Comparison of ENCODE assay signal across 22 cellular contexts in the genomic region with DNA sequence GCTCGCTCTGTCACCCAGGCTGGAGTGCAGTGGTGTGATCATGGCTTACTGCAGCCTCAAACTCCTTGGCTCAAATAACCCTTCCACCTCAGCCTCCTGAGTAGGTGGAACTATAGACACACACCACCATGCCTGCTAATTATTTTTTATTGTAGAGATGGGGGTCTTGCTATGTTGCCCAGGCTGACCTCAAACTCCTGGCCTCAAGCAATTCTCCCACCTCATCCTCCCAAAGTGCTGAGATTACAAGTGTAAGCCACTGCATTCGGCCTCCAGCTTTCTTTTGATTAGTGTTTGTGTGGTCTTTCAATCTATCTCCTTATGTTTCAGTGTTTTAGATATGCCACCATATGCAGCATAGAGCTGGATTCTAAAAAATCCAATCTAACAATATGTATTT. TPM values are rescaled to one million over a fixed set of nuclear protein-coding genes. Genes with fewer than 3 reads are reported as not detected.
DNase-seq lines count a peak whose midpoint lies in the region; ATAC-seq and TF ChIP-seq lines count a peak whose summit lies in the region.
"Had no signal": no experiment of that assay in that cellular context is flagged by ENCODE, and none has a peak within 500 bp of the region (broad histone marks: within the 10 kb centered on the region; RNA-seq: fewer than 3 reads in every experiment).

No MANE protein-coding gene starts in this region.

- H3K9me3 Mint-ChIP-seq in activated CD4-positive, alpha-beta memory T cell treated with anti-CD3 and anti-CD28 coated beads for 36 hours: no peaks in the 10 kb centered on the region
- no peaks in the 10 kb centered on the region for H3K9me3 Mint-ChIP-seq in activated CD4-positive, alpha-beta memory T cell treated with anti-CD3 and anti-CD28 coated beads, Interleukin-2, amount 10 ng/mL, durations not matched to agents 7 days and 5 days
- H3K9me3 Mint-ChIP-seq in progenitor cell of endocrine pancreas (ENCODE audit: low read depth): no peaks in the 10 kb centered on the region
- no peaks in the 10 kb centered on the region for H3K9me3 Mint-ChIP-seq in activated naive CD4-positive, alpha-beta T cell treated with anti-CD3 and anti-CD28 coated beads, Interleukin-2, amount 50 U/mL, for 72 hours
- H3K9me3 Mint-ChIP-seq: CD4-positive, CD25-positive, alpha-beta regulatory T cell; CD8-positive, alpha-beta T cell; H9; HFFc6 had no signal

- no peaks in the 10 kb centered on the region for H3K9me3 ChIP-seq in HEK293 (ENCODE audit: control insufficient read depth, insufficient read depth, low read depth, low read length)
- H3K9me3 ChIP-seq: BLaER1, Caco-2 had no signal

- H3K4me1 ChIP-seq in HEK293 (ENCODE audit: control insufficient read depth, insufficient read depth, low read length): no peaks in the 10 kb centered on the region
- H3K4me1 ChIP-seq: BLaER1, Caco-2 had no signal

- ATAC-seq in activated naive CD4-positive, alpha-beta T cell treated with anti-CD3 and anti-CD28 coated beads, Interleukin-2, amount 50 U/mL, for 72 hours: no peak
- no peak for ATAC-seq in left colon
- ATAC-seq: CD8-positive, alpha-beta T cell; HCT116 had no signal

- CTCF ChIA-PET in activated CD4-positive, alpha-beta memory T cell treated with anti-CD3 and anti-CD28 coated beads for 36 hours (lab: Charles Lee): interaction anchor here (0.7 to 1.1 kb wide), 2 partner anchors 14 kb away, joined by 3 to 4 read pairs; no protein-coding TSS in a partner anchor
- CTCF ChIA-PET in activated CD4-positive, alpha-beta memory T cell treated with anti-CD3 and anti-CD28 coated beads, Interleukin-2, amount 10 ng/mL, durations not matched to agents 7 days and 5 days (lab: Charles Lee): interaction anchor here (1.5 kb wide), 1 partner anchor 74 kb away, joined by 5 read pairs; no protein-coding TSS in a partner anchor
- CTCF ChIA-PET in HEK293 (lab: Yijun Ruan, JAX): interaction anchor here (0.5 to 2.5 kb wide), 3 partner anchors 12 to 20 kb away, joined by 3 to 7 read pairs (median 7); no protein-coding TSS in a partner anchor

- POLR2A ChIA-PET in activated CD4-positive, alpha-beta memory T cell treated with anti-CD3 and anti-CD28 coated beads for 36 hours (lab: Charles Lee): no interaction called here
- POLR2A ChIA-PET in activated CD4-positive, alpha-beta memory T cell treated with anti-CD3 and anti-CD28 coated beads, Interleukin-2, amount 10 ng/mL, durations not matched to agents 7 days and 5 days (lab: Charles Lee): interaction anchor here (1.3 kb wide), 1 partner anchor 23 kb away, joined by 3 read pairs; no protein-coding TSS in a partner anchor
- POLR2A ChIA-PET in HEK293 (lab: Yijun Ruan, JAX): no interaction called here

- no peaks in the 10 kb centered on the region for H3K4me1 Mint-ChIP-seq in activated CD4-positive, alpha-beta memory T cell treated with anti-CD3 and anti-CD28 coated beads for 36 hours (ENCODE audit: low read depth)
- H3K4me1 Mint-ChIP-seq in activated CD4-positive, alpha-beta memory T cell treated with anti-CD3 and anti-CD28 coated beads, Interleukin-2, amount 10 ng/mL, durations not matched to agents 7 days and 5 days: no peaks in the 10 kb centered on the region
- H3K4me1 Mint-ChIP-seq in progenitor cell of endocrine pancreas (ENCODE audit: low read depth): no peaks in the 10 kb centered on the region
- H3K4me1 Mint-ChIP-seq: B cell; CD4-positive, CD25-positive, alpha-beta regulatory T cell had no signal

- H3K36me3 ChIP-seq in HEK293 (ENCODE audit: control insufficient read depth in 2 of 2, insufficient read depth in 1 of 2, low read length in 2 of 2): no peaks in the 10 kb centered on the region
- H3K36me3 ChIP-seq: BLaER1 had no signal

- H3K4me3 ChIP-seq in HEK293 (ENCODE audit: low read depth, low read length): no peak overlapping the region
- H3K4me3 ChIP-seq in coronary artery: no peak overlapping the region
- H3K4me3 ChIP-seq: BLaER1, GM23248 had no signal

- no peak overlapping the region for H3K27ac Mint-ChIP-seq in activated CD4-positive, alpha-beta memory T cell treated with anti-CD3 and anti-CD28 coated beads for 36 hours
- H3K27ac Mint-ChIP-seq in activated CD4-positive, alpha-beta memory T cell treated with anti-CD3 and anti-CD28 coated beads, Interleukin-2, amount 10 ng/mL, durations not matched to agents 7 days and 5 days: no peak overlapping the region
- H3K27ac Mint-ChIP-seq in progenitor cell of endocrine pancreas: peak overlapping the region; percentile 15
- H3K27ac Mint-ChIP-seq in activated naive CD4-positive, alpha-beta T cell treated with anti-CD3 and anti-CD28 coated beads, Interleukin-2, amount 50 U/mL, for 72 hours: no peak overlapping the region
- H3K27ac Mint-ChIP-seq: B cell; CD8-positive, alpha-beta T cell; H9; HFFc6 had no signal

- DNase-seq in activated CD4-positive, alpha-beta memory T cell treated with anti-CD3 and anti-CD28 coated beads for 36 hours: peak; percentile 1
- no peak for DNase-seq in activated CD4-positive, alpha-beta memory T cell treated with anti-CD3 and anti-CD28 coated beads, Interleukin-2, amount 10 ng/mL, durations not matched to agents 7 days and 5 days
- peak; percentile 16 for DNase-seq in coronary artery (ENCODE audit: low spot score)
- no peak for DNase-seq in progenitor cell of endocrine pancreas (ENCODE audit: low spot score, unreplicated experiment)
- DNase-seq in activated naive CD4-positive, alpha-beta T cell treated with anti-CD3 and anti-CD28 coated beads, Interleukin-2, amount 50 U/mL, for 72 hours (ENCODE audit: low spot score in 2 of 2): no peak
- no peak for DNase-seq in retina
- no peak for DNase-seq in left colon
- DNase-seq: Caco-2; CD4-positive, CD25-positive, alpha-beta regulatory T cell; CD8-positive, alpha-beta T cell; DMS153; DND-41; GM23248; H9; HFFc6 had no signal

- H3K27ac ChIP-seq in HEK293 (ENCODE audit: extremely low read depth, low read depth, low read length): no peak overlapping the region
- no peak overlapping the region for H3K27ac ChIP-seq in coronary artery
- H3K27ac ChIP-seq: 22Rv1, BLaER1, C4-2B, GM23248 had no signal

- TF ChIP-seq CTCF in HEK293 (tag by site-specific recombination; IDR thresholded peaks at IDR 0.05): no peak
- TF ChIP-seq CTCF in coronary artery (IDR thresholded peaks at IDR 0.05): no peak
- TF ChIP-seq CTCF in progenitor cell of endocrine pancreas (IDR thresholded peaks at IDR 0.05; ENCODE audit: unreplicated experiment): no peak

- H3K36me3 Mint-ChIP-seq in activated CD4-positive, alpha-beta memory T cell treated with anti-CD3 and anti-CD28 coated beads for 36 hours: no peaks in the 10 kb centered on the region
- no peaks in the 10 kb centered on the region for H3K36me3 Mint-ChIP-seq in activated CD4-positive, alpha-beta memory T cell treated with anti-CD3 and anti-CD28 coated beads, Interleukin-2, amount 10 ng/mL, durations not matched to agents 7 days and 5 days (ENCODE audit: low read depth)
- H3K36me3 Mint-ChIP-seq in progenitor cell of endocrine pancreas (ENCODE audit: insufficient read depth): no peaks in the 10 kb centered on the region
- H3K36me3 Mint-ChIP-seq in activated naive CD4-positive, alpha-beta T cell treated with anti-CD3 and anti-CD28 coated beads, Interleukin-2, amount 50 U/mL, for 72 hours: no peaks in the 10 kb centered on the region
- H3K36me3 Mint-ChIP-seq: CD4-positive, CD25-positive, alpha-beta regulatory T cell; CD8-positive, alpha-beta T cell had no signal

- peaks cover 17% of the 10 kb centered on the region for H3K27me3 Mint-ChIP-seq in activated CD4-positive, alpha-beta memory T cell treated with anti-CD3 and anti-CD28 coated beads for 36 hours
- peaks cover 49% of the 10 kb centered on the region for H3K27me3 Mint-ChIP-seq in activated CD4-positive, alpha-beta memory T cell treated with anti-CD3 and anti-CD28 coated beads, Interleukin-2, amount 10 ng/mL, durations not matched to agents 7 days and 5 days
- H3K27me3 Mint-ChIP-seq in progenitor cell of endocrine pancreas: no peaks in the 10 kb centered on the region

- intact Hi-C loops in activated CD4-positive, alpha-beta memory T cell treated with anti-CD3 and anti-CD28 coated beads for 36 hours (cut with micrococcal nuclease): no loop called here
- intact Hi-C loops in left colon (cut with DNase I, micrococcal nuclease): no loop called here

- no peak overlapping the region for H3K4me3 Mint-ChIP-seq in activated CD4-positive, alpha-beta memory T cell treated with anti-CD3 and anti-CD28 coated beads for 36 hours
- no peak overlapping the region for H3K4me3 Mint-ChIP-seq in activated CD4-positive, alpha-beta memory T cell treated with anti-CD3 and anti-CD28 coated beads, Interleukin-2, amount 10 ng/mL, durations not matched to agents 7 days and 5 days
- H3K4me3 Mint-ChIP-seq in progenitor cell of endocrine pancreas (ENCODE audit: low read depth): no peak overlapping the region
- H3K4me3 Mint-ChIP-seq: B cell; CD4-positive, CD25-positive, alpha-beta regulatory T cell; CD8-positive, alpha-beta T cell; H9; HFFc6 had no signal

TF ChIP-seq in HEK293, 187 proteins besides CTCF, POLR2A, EP300 and RAD21:
- no peak for TF ChIP-seq ZNF544 (tag by site-specific recombination; IDR thresholded peaks at IDR 0.05)
- TF ChIP-seq ZNF121 (tag by site-specific recombination; IDR thresholded peaks at IDR 0.05): peak; percentile 78; the same call in 1 of the 2 replicates

RNA-seq across cellular contexts. Expression of a gene that starts 19.9 kb away (rescaled TPM):
- not detected for total RNA-seq in activated CD4-positive, alpha-beta memory T cell treated with anti-CD3 and anti-CD28 coated beads for 36 hours
- total RNA-seq in activated CD4-positive, alpha-beta memory T cell treated with anti-CD3 and anti-CD28 coated beads, Interleukin-2, amount 10 ng/mL, durations not matched to agents 7 days and 5 days: under 1 TPM; 0.43 TPM
- total RNA-seq in progenitor cell of endocrine pancreas (4.2 and 5.5 TPM in 2 replicates), left colon (1 to 10 TPM; 2.5 to 2.9 TPM)
- 1 to 10 TPM in 1 of 2 donors, under 1 TPM in 1; 0.61 to 1.5 TPM for total RNA-seq in activated naive CD4-positive, alpha-beta T cell treated with anti-CD3 and anti-CD28 coated beads, Interleukin-2, amount 50 U/mL, for 72 hours
- total RNA-seq: GM23248, H4, H9, HFFc6 had no signal

RNA-seq across cellular contexts. Expression of a gene that starts 38.4 kb away (rescaled TPM):
- 100 to 1,000 TPM; 113 to 115 TPM for total RNA-seq in activated CD4-positive, alpha-beta memory T cell treated with anti-CD3 and anti-CD28 coated beads for 36 hours
- total RNA-seq in activated CD4-positive, alpha-beta memory T cell treated with anti-CD3 and anti-CD28 coated beads, Interleukin-2, amount 10 ng/mL, durations not matched to agents 7 days and 5 days: 10 to 100 TPM; 92.3 to 99.9 TPM
- total RNA-seq in progenitor cell of endocrine pancreas (72.0 and 76.4 TPM in 2 replicates), left colon (10 to 100 TPM; 43.6 to 54.9 TPM)
- total RNA-seq in activated naive CD4-positive, alpha-beta T cell treated with anti-CD3 and anti-CD28 coated beads, Interleukin-2, amount 50 U/mL, for 72 hours: 100 to 1,000 TPM; 113 to 117 TPM

RNA-seq across cellular contexts. Expression of a gene that starts 52.4 kb away (rescaled TPM):
- 1 to 10 TPM; 1.8 to 2.7 TPM for total RNA-seq in activated CD4-positive, alpha-beta memory T cell treated with anti-CD3 and anti-CD28 coated beads for 36 hours
- total RNA-seq in activated CD4-positive, alpha-beta memory T cell treated with anti-CD3 and anti-CD28 coated beads, Interleukin-2, amount 10 ng/mL, durations not matched to agents 7 days and 5 days: 1 to 10 TPM; 1.3 to 1.7 TPM
- total RNA-seq in progenitor cell of endocrine pancreas (18.2 and 21.0 TPM in 2 replicates), left colon (1 to 10 TPM; 2.7 to 3.1 TPM)
- 1 to 10 TPM; 1.6 to 4.8 TPM for total RNA-seq in activated naive CD4-positive, alpha-beta T cell treated with anti-CD3 and anti-CD28 coated beads, Interleukin-2, amount 50 U/mL, for 72 hours
- total RNA-seq: CD4-positive, CD25-positive, alpha-beta regulatory T cell had no signal

Comparison
In these comparisons a context has a peak if more than half of its experiments do, and no peak if none do; other contexts are left out.
1. DNase-seq: peak in activated CD4-positive, alpha-beta memory T cell treated with anti-CD3 and anti-CD28 coated beads for 36 hours (single experiment) and coronary artery (single experiment); none in activated CD4-positive, alpha-beta memory T cell treated with anti-CD3 and anti-CD28 coated beads, Interleukin-2, amount 10 ng/mL, durations not matched to agents 7 days and 5 days (single experiment), progenitor cell of endocrine pancreas (single experiment), activated naive CD4-positive, alpha-beta T cell treated with anti-CD3 and anti-CD28 coated beads, Interleukin-2, amount 50 U/mL, for 72 hours (0 of 2), retina (single experiment) and left colon (0 of 2).